ENCODE assay signal across 8 cellular contexts in the genomic region with DNA sequence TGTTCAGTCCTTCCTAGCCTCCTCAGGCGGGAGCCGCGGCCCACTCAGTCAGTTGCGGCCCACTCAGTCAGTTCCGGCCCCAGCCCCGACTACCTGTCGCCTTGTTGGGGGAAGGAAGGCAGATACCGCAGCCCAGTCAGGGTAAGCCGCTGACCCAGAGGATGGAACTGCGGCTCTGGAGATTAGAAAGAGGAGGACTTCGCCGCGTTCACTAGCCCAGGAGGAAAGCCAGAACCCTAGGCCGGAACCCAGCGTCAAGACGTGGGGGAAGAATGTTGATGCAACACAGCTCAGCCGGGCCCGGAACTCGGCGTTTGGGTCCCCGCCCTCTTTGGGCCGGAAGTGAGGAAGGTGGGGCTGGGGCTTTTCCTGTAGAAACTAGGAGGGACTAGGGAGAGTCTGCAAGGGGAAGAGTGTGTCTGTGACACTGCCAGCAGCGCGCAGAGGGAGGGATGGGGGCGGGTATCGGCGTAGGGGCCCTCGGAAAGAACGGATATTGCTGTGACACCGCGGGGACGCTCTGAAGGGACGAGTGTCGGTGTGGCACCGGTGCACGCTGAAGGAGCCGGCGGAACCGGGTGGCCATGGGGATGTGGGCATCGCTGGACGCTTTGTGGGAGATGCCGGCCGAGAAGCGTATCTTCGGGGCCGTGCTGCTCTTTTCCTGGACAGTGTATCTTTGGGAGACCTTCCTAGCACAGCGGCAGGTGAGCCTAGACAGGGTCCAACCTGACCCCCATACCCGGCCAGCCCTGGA. TPM values are rescaled to one million over a fixed set of nuclear protein-coding genes. Genes with fewer than 3 reads are reported as not detected.
DNase-seq lines count a peak whose midpoint lies in the region; ATAC-seq and TF ChIP-seq lines count a peak whose summit lies in the region.

A gene (plus strand): TSS at position 549 of the 757 bp plus-strand sequence. CDS start 36 bp downstream, at position 585.

- peaks cover 3% of the 10 kb centered on the region; the same call in 1 of the 2 replicates for H4K20me1 ChIP-seq in PC-9 (ENCODE audit: insufficient read depth)

- H3K27me3 ChIP-seq in PC-9 (ENCODE audit: insufficient read depth, low read depth), result no peaks in the 10 kb centered on the region

- H3K79me2 ChIP-seq in PC-9 (ENCODE audit: low read depth), result peaks cover 56% of the 10 kb centered on the region

- peaks cover 19% of the 10 kb centered on the region for H3F3A ChIP-seq in PC-9 (ENCODE audit: insufficient read depth, low read depth)

- H3K27ac ChIP-seq in PC-9, result peak within 1 kb of the TSS; percentile 96

- H3K4me1 ChIP-seq in PC-9 (replicated peaks; ENCODE audit: insufficient read depth), result peaks cover 11% of the 10 kb centered on the region

- peak within 1 kb of the TSS; percentile 98 for H3K4me3 ChIP-seq in Jurkat, Clone E6-1 (ENCODE audit: low read length)
- H3K4me3 ChIP-seq in PC-9 (peak within 1 kb of the TSS; percentile 99), epithelial cell of proximal tubule (ENCODE audit: low read depth, low read length) (peak within 1 kb of the TSS; percentile 98)

- POLR2A ChIA-PET in PC-9 (lab: Charles Lee; ENCODE audit: unreplicated experiment), result interaction anchor here (0.7 to 1.3 kb wide), 2 partner anchors 16 to 449 kb away, joined by 6 to 27 read pairs; no protein-coding TSS in a partner anchor

- H3K9me2 ChIP-seq in PC-9 (ENCODE audit: insufficient read depth), result no peaks in the 10 kb centered on the region

- BruUV-seq in PC-9 (replicated peaks; lab: Mats Ljungman, UMichigan), result no TSS peak

- peak within 1 kb of the TSS; percentile 82 for H3K4me2 ChIP-seq in PC-9

- DNase-seq in DMS114 treated with DMSO at 0.1 percent for 48 hours (lab: John Stamatoyannopoulos, UW; ENCODE audit: unreplicated experiment) (peak; percentile 98), PC-9 (peak; percentile 93 to 96), epithelial cell of proximal tubule (ENCODE audit: low read depth) (peak; percentile 86), mucosa of gallbladder (ENCODE audit: low spot score) (peak; percentile 96)
- DNase-seq in Jurkat, Clone E6-1 (ENCODE audit: low read depth, low spot score), result peak; percentile 98
- peak; percentile 93 for DNase-seq in activated T-cell treated with anti-CD3 and anti-CD28 coated beads, Interleukin-2, amount 50 U/mL, for 1 hour
- DNase-seq in stimulated activated CD8-positive, alpha-beta memory T cell treated with anti-CD3 and anti-CD28 coated beads, Interleukin-4, amount 100 ng/mL, for 4 hours (ENCODE audit: low read depth in 2 of 2, low spot score in 1 of 2), result peak; percentile 91 to 94

- peak; percentile 85 for ATAC-seq in GM21576 (IDR thresholded peaks at IDR 0.05; ENCODE audit: unreplicated experiment)

- intact Hi-C loops in PC-9 (cut with micrococcal nuclease; ENCODE audit: unreplicated experiment), result loop anchor here (1.0 to 5.0 kb wide), 4 partner anchors 79 to 218 kb away; a partner anchor contains a TSS

- peaks cover 22% of the 10 kb centered on the region for H3K36me3 ChIP-seq in PC-9 (ENCODE audit: low read depth)

- CTCF ChIA-PET in PC-9 (lab: Charles Lee), result interaction anchor here (0.6 kb wide), 2 partner anchors 15 to 244 kb away, joined by 8 to 10 read pairs; no protein-coding TSS in a partner anchor

- no peaks in the 10 kb centered on the region for H3K9me3 ChIP-seq in PC-9 (ENCODE audit: insufficient read depth, low read depth)

- no peak for TF ChIP-seq CTCF in PC-9 (conservative IDR thresholded peaks at IDR 0.05)
- TF ChIP-seq CTCF in epithelial cell of proximal tubule (conservative IDR thresholded peaks at IDR 0.05; ENCODE audit: low read depth, low read length), result no peak

- peak within 1 kb of the TSS; percentile 98 for H2AFZ ChIP-seq in PC-9

RNA-seq across cellular contexts. Expression of the gene that starts here (rescaled TPM):
- polyA plus RNA-seq in Jurkat, Clone E6-1 (2012; ENCODE audit: insufficient read depth, insufficient read length), result 22.8 TPM
- 36.9 and 55.8 TPM in 2 replicates for total RNA-seq in PC-9 (2021)
- total RNA-seq in epithelial cell of proximal tubule, result 28.1 and 49.6 TPM in 2 replicates
- 64.8 TPM for total RNA-seq in mucosa of gallbladder

Comparison
In these comparisons a context has a peak if more than half of its experiments do, and no peak if none do; other contexts are left out.
1. Peak in every context shown above with its lines: DNase-seq, ATAC-seq, H3K4me3 ChIP-seq and H3K27ac ChIP-seq.